Comparison of ENCODE assay signal across 2 cellular contexts in the genomic region with DNA sequence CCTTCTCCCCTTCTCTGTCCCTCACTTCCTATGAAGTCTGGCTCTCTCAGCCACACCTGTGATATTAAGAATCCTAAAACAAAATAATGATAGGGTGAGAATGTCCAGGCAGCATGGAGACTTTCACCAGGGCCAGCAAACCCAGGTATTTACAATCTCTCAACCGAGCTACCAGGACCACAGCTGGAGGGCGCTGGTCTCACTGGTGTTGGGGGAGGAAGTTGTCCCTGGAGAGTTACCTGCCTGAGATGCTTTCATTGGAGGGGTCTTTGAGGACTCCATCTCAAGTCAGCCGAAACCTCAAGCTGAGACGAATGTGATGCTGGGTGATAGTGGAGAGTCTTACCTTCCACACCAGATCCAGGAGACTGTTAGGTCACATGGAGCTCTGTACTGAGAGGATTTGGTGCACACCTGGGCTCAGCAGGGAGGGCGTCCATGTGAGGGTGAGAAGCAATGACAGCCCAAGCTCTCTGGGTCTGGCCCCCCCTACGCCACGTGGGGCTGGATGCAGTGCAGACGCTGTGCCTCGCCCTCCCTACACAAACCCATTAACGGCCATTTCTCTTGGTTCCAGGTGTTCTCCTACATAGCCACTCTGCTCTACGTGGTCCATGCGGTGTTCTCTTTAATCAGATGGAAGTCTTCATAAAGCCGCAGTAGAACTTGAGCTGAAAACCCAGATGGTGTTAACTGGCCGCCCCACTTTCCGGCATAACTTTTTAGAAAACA.
TF ChIP-seq lines count a peak whose summit lies in the region.

No MANE protein-coding gene starts in this region.

TF ChIP-seq in IMR-90, 13 proteins besides CTCF, POLR2A, EP300 and RAD21:
- no peak for TF ChIP-seq NFE2L2 (IDR thresholded peaks at IDR 0.05; ENCODE audit: low read depth, low read length)
- TF ChIP-seq BHLHE40 (IDR thresholded peaks at IDR 0.05; ENCODE audit: low read depth, low read length): no peak
- no peak for TF ChIP-seq RFX5 (IDR thresholded peaks at IDR 0.05; ENCODE audit: low read depth, low read length)
- no peak for TF ChIP-seq CHD1 (IDR thresholded peaks at IDR 0.05; ENCODE audit: low read depth, low read length)
- no peak for TF ChIP-seq FOS (IDR thresholded peaks at IDR 0.05; ENCODE audit: low read depth, low read length)
- no peak for TF ChIP-seq CEBPB (IDR thresholded peaks at IDR 0.05; ENCODE audit: low read depth, low read length)
- TF ChIP-seq, protein P1, sequence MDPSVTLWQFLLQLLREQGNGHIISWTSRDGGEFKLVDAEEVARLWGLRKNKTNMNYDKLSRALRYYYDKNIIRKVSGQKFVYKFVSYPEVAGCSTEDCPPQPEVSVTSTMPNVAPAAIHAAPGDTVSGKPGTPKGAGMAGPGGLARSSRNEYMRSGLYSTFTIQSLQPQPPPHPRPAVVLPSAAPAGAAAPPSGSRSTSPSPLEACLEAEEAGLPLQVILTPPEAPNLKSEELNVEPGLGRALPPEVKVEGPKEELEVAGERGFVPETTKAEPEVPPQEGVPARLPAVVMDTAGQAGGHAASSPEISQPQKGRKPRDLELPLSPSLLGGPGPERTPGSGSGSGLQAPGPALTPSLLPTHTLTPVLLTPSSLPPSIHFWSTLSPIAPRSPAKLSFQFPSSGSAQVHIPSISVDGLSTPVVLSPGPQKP (IDR thresholded peaks at IDR 0.05; ENCODE audit: borderline replicate concordance, low read depth, low read length): no peak
- no peak for TF ChIP-seq RCOR1 (IDR thresholded peaks at IDR 0.05; ENCODE audit: insufficient replicate concordance, low read length)
- TF ChIP-seq, protein P2, sequence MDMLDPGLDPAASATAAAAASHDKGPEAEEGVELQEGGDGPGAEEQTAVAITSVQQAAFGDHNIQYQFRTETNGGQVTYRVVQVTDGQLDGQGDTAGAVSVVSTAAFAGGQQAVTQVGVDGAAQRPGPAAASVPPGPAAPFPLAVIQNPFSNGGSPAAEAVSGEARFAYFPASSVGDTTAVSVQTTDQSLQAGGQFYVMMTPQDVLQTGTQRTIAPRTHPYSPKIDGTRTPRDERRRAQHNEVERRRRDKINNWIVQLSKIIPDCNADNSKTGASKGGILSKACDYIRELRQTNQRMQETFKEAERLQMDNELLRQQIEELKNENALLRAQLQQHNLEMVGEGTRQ (IDR thresholded peaks at IDR 0.05; ENCODE audit: low read depth, low read length): no peak

TF ChIP-seq in K562, 482 proteins besides CTCF, POLR2A, EP300 and RAD21:
- TF ChIP-seq MAFG (tag; conservative IDR thresholded peaks at IDR 0.05): no peak
- no peak for TF ChIP-seq RBM15 (IDR thresholded peaks at IDR 0.05; ENCODE audit: insufficient read depth, low read length)
- TF ChIP-seq, protein P3, sequence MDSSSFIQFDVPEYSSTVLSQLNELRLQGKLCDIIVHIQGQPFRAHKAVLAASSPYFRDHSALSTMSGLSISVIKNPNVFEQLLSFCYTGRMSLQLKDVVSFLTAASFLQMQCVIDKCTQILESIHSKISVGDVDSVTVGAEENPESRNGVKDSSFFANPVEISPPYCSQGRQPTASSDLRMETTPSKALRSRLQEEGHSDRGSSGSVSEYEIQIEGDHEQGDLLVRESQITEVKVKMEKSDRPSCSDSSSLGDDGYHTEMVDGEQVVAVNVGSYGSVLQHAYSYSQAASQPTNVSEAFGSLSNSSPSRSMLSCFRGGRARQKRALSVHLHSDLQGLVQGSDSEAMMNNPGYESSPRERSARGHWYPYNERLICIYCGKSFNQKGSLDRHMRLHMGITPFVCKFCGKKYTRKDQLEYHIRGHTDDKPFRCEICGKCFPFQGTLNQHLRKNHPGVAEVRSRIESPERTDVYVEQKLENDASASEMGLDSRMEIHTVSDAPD (CRISPR knock-in tag; IDR thresholded peaks at IDR 0.05): no peak
- TF ChIP-seq, protein P4, sequence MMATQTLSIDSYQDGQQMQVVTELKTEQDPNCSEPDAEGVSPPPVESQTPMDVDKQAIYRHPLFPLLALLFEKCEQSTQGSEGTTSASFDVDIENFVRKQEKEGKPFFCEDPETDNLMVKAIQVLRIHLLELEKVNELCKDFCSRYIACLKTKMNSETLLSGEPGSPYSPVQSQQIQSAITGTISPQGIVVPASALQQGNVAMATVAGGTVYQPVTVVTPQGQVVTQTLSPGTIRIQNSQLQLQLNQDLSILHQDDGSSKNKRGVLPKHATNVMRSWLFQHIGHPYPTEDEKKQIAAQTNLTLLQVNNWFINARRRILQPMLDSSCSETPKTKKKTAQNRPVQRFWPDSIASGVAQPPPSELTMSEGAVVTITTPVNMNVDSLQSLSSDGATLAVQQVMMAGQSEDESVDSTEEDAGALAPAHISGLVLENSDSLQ (IDR thresholded peaks at IDR 0.05): no peak
- TF ChIP-seq FOSL1 (tag; conservative IDR thresholded peaks at IDR 0.05): no peak
- no peak for TF ChIP-seq CBX3 (IDR thresholded peaks at IDR 0.05; ENCODE audit: borderline replicate concordance in 1 of 2, low read length in 2 of 2)
- TF ChIP-seq, protein P5, sequence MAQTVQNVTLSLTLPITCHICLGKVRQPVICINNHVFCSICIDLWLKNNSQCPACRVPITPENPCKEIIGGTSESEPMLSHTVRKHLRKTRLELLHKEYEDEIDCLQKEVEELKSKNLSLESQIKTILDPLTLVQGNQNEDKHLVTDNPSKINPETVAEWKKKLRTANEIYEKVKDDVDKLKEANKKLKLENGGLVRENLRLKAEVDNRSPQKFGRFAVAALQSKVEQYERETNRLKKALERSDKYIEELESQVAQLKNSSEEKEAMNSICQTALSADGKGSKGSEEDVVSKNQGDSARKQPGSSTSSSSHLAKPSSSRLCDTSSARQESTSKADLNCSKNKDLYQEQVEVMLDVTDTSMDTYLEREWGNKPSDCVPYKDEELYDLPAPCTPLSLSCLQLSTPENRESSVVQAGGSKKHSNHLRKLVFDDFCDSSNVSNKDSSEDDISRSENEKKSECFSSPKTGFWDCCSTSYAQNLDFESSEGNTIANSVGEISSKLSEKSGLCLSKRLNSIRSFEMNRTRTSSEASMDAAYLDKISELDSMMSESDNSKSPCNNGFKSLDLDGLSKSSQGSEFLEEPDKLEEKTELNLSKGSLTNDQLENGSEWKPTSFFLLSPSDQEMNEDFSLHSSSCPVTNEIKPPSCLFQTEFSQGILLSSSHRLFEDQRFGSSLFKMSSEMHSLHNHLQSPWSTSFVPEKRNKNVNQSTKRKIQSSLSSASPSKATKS (CRISPR knock-in tag; IDR thresholded peaks at IDR 0.05): no peak
- TF ChIP-seq MIER1 (IDR thresholded peaks at IDR 0.05; ENCODE audit: low read depth): no peak
- no peak for TF ChIP-seq TAF7 (tag; IDR thresholded peaks at IDR 0.05)
- no peak for TF ChIP-seq HEY1 (CRISPR knock-in tag; IDR thresholded peaks at IDR 0.05; ENCODE audit: borderline replicate concordance)
- TF ChIP-seq, protein P6, sequence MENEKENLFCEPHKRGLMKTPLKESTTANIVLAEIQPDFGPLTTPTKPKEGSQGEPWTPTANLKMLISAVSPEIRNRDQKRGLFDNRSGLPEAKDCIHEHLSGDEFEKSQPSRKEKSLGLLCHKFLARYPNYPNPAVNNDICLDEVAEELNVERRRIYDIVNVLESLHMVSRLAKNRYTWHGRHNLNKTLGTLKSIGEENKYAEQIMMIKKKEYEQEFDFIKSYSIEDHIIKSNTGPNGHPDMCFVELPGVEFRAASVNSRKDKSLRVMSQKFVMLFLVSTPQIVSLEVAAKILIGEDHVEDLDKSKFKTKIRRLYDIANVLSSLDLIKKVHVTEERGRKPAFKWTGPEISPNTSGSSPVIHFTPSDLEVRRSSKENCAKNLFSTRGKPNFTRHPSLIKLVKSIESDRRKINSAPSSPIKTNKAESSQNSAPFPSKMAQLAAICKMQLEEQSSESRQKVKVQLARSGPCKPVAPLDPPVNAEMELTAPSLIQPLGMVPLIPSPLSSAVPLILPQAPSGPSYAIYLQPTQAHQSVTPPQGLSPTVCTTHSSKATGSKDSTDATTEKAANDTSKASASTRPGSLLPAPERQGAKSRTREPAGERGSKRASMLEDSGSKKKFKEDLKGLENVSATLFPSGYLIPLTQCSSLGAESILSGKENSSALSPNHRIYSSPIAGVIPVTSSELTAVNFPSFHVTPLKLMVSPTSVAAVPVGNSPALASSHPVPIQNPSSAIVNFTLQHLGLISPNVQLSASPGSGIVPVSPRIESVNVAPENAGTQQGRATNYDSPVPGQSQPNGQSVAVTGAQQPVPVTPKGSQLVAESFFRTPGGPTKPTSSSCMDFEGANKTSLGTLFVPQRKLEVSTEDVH (IDR thresholded peaks at IDR 0.05; ENCODE audit: low read depth, partially characterized antibody): no peak
- TF ChIP-seq ZC3H11A (IDR thresholded peaks at IDR 0.05; ENCODE audit: low read depth, low read length): no peak
- TF ChIP-seq CBFB (CRISPR knock-in tag; IDR thresholded peaks at IDR 0.05): no peak
- no peak for TF ChIP-seq ERF (CRISPR knock-in tag; IDR thresholded peaks at IDR 0.05)
- TF ChIP-seq MTF1 (CRISPR knock-in tag; IDR thresholded peaks at IDR 0.05; ENCODE audit: borderline replicate concordance): no peak
- TF ChIP-seq ELF4 (CRISPR knock-in tag; IDR thresholded peaks at IDR 0.05): no peak
- TF ChIP-seq ZNF583 (CRISPR knock-in tag; IDR thresholded peaks at IDR 0.05): no peak
- no peak for TF ChIP-seq TARDBP (IDR thresholded peaks at IDR 0.05)
- no peak for TF ChIP-seq ZNF589 (CRISPR knock-in tag; IDR thresholded peaks at IDR 0.05; ENCODE audit: low read depth)
- TF ChIP-seq, protein P7, sequence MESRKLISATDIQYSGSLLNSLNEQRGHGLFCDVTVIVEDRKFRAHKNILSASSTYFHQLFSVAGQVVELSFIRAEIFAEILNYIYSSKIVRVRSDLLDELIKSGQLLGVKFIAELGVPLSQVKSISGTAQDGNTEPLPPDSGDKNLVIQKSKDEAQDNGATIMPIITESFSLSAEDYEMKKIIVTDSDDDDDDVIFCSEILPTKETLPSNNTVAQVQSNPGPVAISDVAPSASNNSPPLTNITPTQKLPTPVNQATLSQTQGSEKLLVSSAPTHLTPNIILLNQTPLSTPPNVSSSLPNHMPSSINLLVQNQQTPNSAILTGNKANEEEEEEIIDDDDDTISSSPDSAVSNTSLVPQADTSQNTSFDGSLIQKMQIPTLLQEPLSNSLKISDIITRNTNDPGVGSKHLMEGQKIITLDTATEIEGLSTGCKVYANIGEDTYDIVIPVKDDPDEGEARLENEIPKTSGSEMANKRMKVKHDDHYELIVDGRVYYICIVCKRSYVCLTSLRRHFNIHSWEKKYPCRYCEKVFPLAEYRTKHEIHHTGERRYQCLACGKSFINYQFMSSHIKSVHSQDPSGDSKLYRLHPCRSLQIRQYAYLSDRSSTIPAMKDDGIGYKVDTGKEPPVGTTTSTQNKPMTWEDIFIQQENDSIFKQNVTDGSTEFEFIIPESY (CRISPR knock-in tag; IDR thresholded peaks at IDR 0.05): no peak
